In genomic region chr2:231680992-231681852, GRCh38 we compare ENCODE assay signal across 8 cellular contexts. TPM values are rescaled to one million over a fixed set of nuclear protein-coding genes. Genes with fewer than 3 reads are reported as not detected.
A peak's percentile ranks its signal among the peaks of the same experiment; 100 is the strongest.
DNase-seq lines count a peak whose midpoint lies in the region; ATAC-seq and TF ChIP-seq lines count a peak whose summit lies in the region.

No MANE protein-coding gene starts in this region.

- peak; percentile 98 for DNase-seq in 8988T
- peak; percentile 77 for DNase-seq in NCI-H774 (lab: John Stamatoyannopoulos, UW)
- DNase-seq in cerebellar cortex (ENCODE audit: low spot score), result peak; percentile 70
- peak; percentile 93 for DNase-seq in islet precursor cell
- no peak for DNase-seq in stimulated activated CD4-positive, alpha-beta T cell treated with anti-CD3 and anti-CD28 coated beads, Interleukin-4, amount 100 ng/mL, for 4 hours

- ATAC-seq in HG02759 (IDR thresholded peaks at IDR 0.05; ENCODE audit: unreplicated experiment), result peak; percentile 79

- H3K27me3 ChIP-seq in skeletal muscle tissue (ENCODE audit: control insufficient read depth in 3 of 3, insufficient read depth in 3 of 3, low read length in 3 of 3), result no peaks in the 10 kb centered on the region

- peak overlapping the region; percentile 95 for H3K27ac ChIP-seq in skeletal muscle tissue (ENCODE audit: low read depth, low read length)

- no peaks in the 10 kb centered on the region for H3K36me3 ChIP-seq in skeletal muscle tissue (ENCODE audit: control insufficient read depth in 3 of 3, insufficient read depth in 3 of 3, low read length in 3 of 3)

- peaks cover 9 to 14% (median 11%) of the 10 kb centered on the region in 3 donors for H3K4me1 ChIP-seq in skeletal muscle tissue (ENCODE audit: control insufficient read depth in 3 of 3, insufficient read depth in 3 of 3, low read length in 3 of 3)

- no peaks in the 10 kb centered on the region for H3K9me3 ChIP-seq in skeletal muscle tissue (ENCODE audit: control insufficient read depth in 3 of 3, low read length in 3 of 3)

- peak overlapping the region; percentile 98 for H3K9ac ChIP-seq in skeletal muscle tissue (ENCODE audit: low read depth in 1 of 3, low read length in 3 of 3)

- TF ChIP-seq CTCF in GM12875 (IDR thresholded peaks at IDR 0.05; ENCODE audit: borderline replicate concordance, insufficient read depth, low read depth, low read length), result no peak

- peak overlapping the region; percentile 30 for H3K4me3 ChIP-seq in GM12875 (ENCODE audit: low read depth, low read length)
- peak overlapping the region; percentile 59 to 82 (median 77) for H3K4me3 ChIP-seq in skeletal muscle tissue (ENCODE audit: low read length in 3 of 3)

RNA-seq across cellular contexts. Expression of gene PTMA, which starts 27.1 kb away (rescaled TPM):
- total RNA-seq in skeletal muscle tissue, result 422 TPM

Comparison
In these comparisons a context has a peak if more than half of its experiments do, and no peak if none do; other contexts are left out.
1. DNase-seq: peak in 8988T (single experiment), NCI-H774 (single experiment), cerebellar cortex (single experiment) and islet precursor cell (single experiment); none in stimulated activated CD4-positive, alpha-beta T cell treated with anti-CD3 and anti-CD28 coated beads, Interleukin-4, amount 100 ng/mL, for 4 hours (0 of 2).